Comparison of ENCODE assay signal across 8 cellular contexts in the genomic region with DNA sequence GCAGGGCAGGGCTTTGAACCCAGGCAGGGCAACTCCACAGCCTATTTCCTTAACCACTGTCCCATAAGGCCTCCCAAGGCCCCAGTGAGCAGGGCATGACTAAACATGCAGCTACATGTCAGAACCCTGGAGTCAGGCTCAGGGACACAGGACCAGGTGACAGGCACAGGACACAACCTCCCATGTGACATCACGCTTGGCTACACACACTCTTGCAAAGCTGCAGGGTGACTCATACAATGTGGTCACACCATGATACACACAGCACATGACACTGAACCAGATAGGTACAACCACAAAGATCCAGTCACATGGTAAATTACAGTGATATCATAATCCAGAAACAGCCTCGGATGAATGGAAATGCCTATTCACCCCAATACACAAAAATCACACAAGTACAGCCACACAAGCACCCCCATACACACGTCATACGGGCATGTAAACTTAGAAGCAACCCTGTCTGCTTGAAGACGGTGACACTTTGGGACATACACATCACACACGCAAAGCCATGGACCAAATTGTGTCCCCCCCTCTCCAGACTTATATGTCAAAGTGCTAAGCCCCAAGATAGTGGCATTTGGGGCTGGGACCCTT. TPM values are rescaled to one million over a fixed set of nuclear protein-coding genes. Genes with fewer than 3 reads are reported as not detected.
DNase-seq lines count a peak whose midpoint lies in the region; ATAC-seq and TF ChIP-seq lines count a peak whose summit lies in the region.

No MANE protein-coding gene starts in this region.

- TF ChIP-seq CTCF in ascending aorta (IDR thresholded peaks at IDR 0.05): no peak
- TF ChIP-seq CTCF in WTC11 (IDR thresholded peaks at IDR 0.05): no peak

- peaks cover 56% of the 10 kb centered on the region for H3K27me3 Mint-ChIP-seq in WTC11 (ENCODE audit: low read depth)

- intact Hi-C loops in ascending aorta (cut with DNase I): no loop called here

- no peaks in the 10 kb centered on the region for H3K36me3 ChIP-seq in ascending aorta

- H3K27ac ChIP-seq in ascending aorta: no peak overlapping the region

- CTCF ChIA-PET in WTC11 (lab: Charles Lee): interaction anchor here (1.0 kb wide), 1 partner anchor 20 kb away, joined by 5 read pairs; no protein-coding TSS in a partner anchor

- peaks cover 24% of the 10 kb centered on the region for H3K36me3 Mint-ChIP-seq in WTC11

- POLR2A ChIA-PET in WTC11 (lab: Charles Lee): no interaction called here

- H3K4me3 Mint-ChIP-seq in WTC11: no peak overlapping the region

- no peak overlapping the region for H3K4me3 ChIP-seq in ascending aorta

- H3K9me3 ChIP-seq in ascending aorta: no peaks in the 10 kb centered on the region

- DNase-seq in GM04504 (ENCODE audit: low read depth) (peak; percentile 6), RKO (ENCODE audit: low spot score) (peak; percentile 92), left kidney (ENCODE audit: low read depth, low spot score) (peak; percentile 82), ascending aorta (ENCODE audit: low spot score in 2 of 2) (no peak), NCI-H526 (lab: John Stamatoyannopoulos, UW) (no peak), WTC11 (ENCODE audit: low spot score) (no peak)

- peaks cover 43% of the 10 kb centered on the region for H3K9me3 Mint-ChIP-seq in WTC11

- H3K27ac Mint-ChIP-seq in WTC11: no peak overlapping the region

- H3K4me1 ChIP-seq in ascending aorta: no peaks in the 10 kb centered on the region

- no peaks in the 10 kb centered on the region for H3K4me1 Mint-ChIP-seq in WTC11

- H3K27me3 ChIP-seq in ascending aorta: no peaks in the 10 kb centered on the region

- ATAC-seq in GM19328 (IDR thresholded peaks at IDR 0.05; ENCODE audit: unreplicated experiment) (peak; percentile 92), HG03159 (IDR thresholded peaks at IDR 0.05; ENCODE audit: unreplicated experiment) (peak; percentile 86), WTC11 (no peak)

TF ChIP-seq in WTC11, 78 proteins besides CTCF, POLR2A, EP300 and RAD21:
- TF ChIP-seq, protein P1, sequence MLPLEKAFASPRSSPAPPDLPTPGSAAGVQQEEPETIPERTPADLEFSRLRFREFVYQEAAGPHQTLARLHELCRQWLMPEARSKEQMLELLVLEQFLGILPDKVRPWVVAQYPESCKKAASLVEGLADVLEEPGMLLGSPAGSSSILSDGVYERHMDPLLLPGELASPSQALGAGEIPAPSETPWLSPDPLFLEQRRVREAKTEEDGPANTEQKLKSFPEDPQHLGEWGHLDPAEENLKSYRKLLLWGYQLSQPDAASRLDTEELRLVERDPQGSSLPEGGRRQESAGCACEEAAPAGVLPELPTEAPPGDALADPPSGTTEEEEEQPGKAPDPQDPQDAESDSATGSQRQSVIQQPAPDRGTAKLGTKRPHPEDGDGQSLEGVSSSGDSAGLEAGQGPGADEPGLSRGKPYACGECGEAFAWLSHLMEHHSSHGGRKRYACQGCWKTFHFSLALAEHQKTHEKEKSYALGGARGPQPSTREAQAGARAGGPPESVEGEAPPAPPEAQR (CRISPR knock-in tag; IDR thresholded peaks at IDR 0.05): no peak
- TF ChIP-seq ZNF263 (CRISPR knock-in tag; IDR thresholded peaks at IDR 0.05; ENCODE audit: low read depth): no peak
- no peak for TF ChIP-seq ZNF219 (CRISPR knock-in tag; IDR thresholded peaks at IDR 0.05; ENCODE audit: borderline replicate concordance)
- no peak for TF ChIP-seq NR3C1 (CRISPR knock-in tag; conservative IDR thresholded peaks at IDR 0.05; ENCODE audit: low read depth)

RNA-seq across cellular contexts. Expression of a gene that starts 14.5 kb away (rescaled TPM):
- total RNA-seq in ascending aorta (not detected), WTC11 (2021) (0.27 to 0.82 TPM (median 0.70 TPM) in 3 replicates)

RNA-seq across cellular contexts. Expression of a gene that starts 23.5 kb away (rescaled TPM):
- total RNA-seq in ascending aorta (not detected), WTC11 (2021) (0.18 to 0.46 TPM in 2 of 3 replicates, not detected in the other)

RNA-seq across cellular contexts. Expression of a gene that starts 42.0 kb away (rescaled TPM):
- total RNA-seq in ascending aorta (not detected), WTC11 (2021) (0.13 to 0.25 TPM (median 0.16 TPM) in 3 replicates)

RNA-seq across cellular contexts. Expression of a gene that starts 56.1 kb away (rescaled TPM):
- not detected for total RNA-seq in ascending aorta
- 0.66 to 1.0 TPM (median 0.69 TPM) in 3 replicates for total RNA-seq in WTC11 (2021)

Comparison
In these comparisons a context has a peak if more than half of its experiments do, and no peak if none do; other contexts are left out.
1. DNase-seq: peak in GM04504 (single experiment), RKO (single experiment) and left kidney (single experiment); none in ascending aorta (0 of 2), NCI-H526 (0 of 2) and WTC11 (single experiment).